In genomic region chr3:151468284-151468917, GRCh38 we compare ENCODE assay signal across 8 cellular contexts. TPM values are rescaled to one million over a fixed set of nuclear protein-coding genes. Genes with fewer than 3 reads are reported as not detected.
DNase-seq lines count a peak whose midpoint lies in the region; ATAC-seq and TF ChIP-seq lines count a peak whose summit lies in the region.

No MANE protein-coding gene starts in this region.

- H3K9me3 ChIP-seq in Karpas-422 (ENCODE audit: low read length) (no peaks in the 10 kb centered on the region), PC-9 (ENCODE audit: insufficient read depth, low read depth) (no peaks in the 10 kb centered on the region)

- ATAC-seq in GM21390 (IDR thresholded peaks at IDR 0.05; ENCODE audit: unreplicated experiment) = peak; percentile 86

- H3K4me3 ChIP-seq in Karpas-422 (ENCODE audit: low read length) (no peak overlapping the region), PC-9 (no peak overlapping the region)

- no peak overlapping the region for H3K27ac ChIP-seq in Karpas-422 (ENCODE audit: low read length)
- H3K27ac ChIP-seq in PC-9 = no peak overlapping the region

- TF ChIP-seq CTCF in PC-9 (conservative IDR thresholded peaks at IDR 0.05) = peak; percentile 96

- H3F3A ChIP-seq in PC-9 (ENCODE audit: insufficient read depth, low read depth) = no peaks in the 10 kb centered on the region

- H3K9ac ChIP-seq in Karpas-422 (ENCODE audit: low read length) = no peak overlapping the region

- H3K4me1 ChIP-seq in Karpas-422 (ENCODE audit: low read length) = no peaks in the 10 kb centered on the region
- no peaks in the 10 kb centered on the region for H3K4me1 ChIP-seq in PC-9 (replicated peaks; ENCODE audit: insufficient read depth)

- POLR2A ChIA-PET in PC-9 (lab: Charles Lee; ENCODE audit: unreplicated experiment) = no interaction called here

- CTCF ChIA-PET in PC-9 (lab: Charles Lee) = interaction anchor here (0.6 kb wide), 2 partner anchors 9 to 369 kb away, joined by 3 to 4 read pairs; no protein-coding TSS in a partner anchor

- intact Hi-C loops in PC-9 (cut with micrococcal nuclease; ENCODE audit: unreplicated experiment) = loop anchor here (1.0 to 10.0 kb wide), 3 partner anchors 174 to 371 kb away; no protein-coding TSS in a partner anchor

- no peaks in the 10 kb centered on the region for H4K20me1 ChIP-seq in Karpas-422 (ENCODE audit: insufficient read depth, low read depth, low read length)
- H4K20me1 ChIP-seq in PC-9 (ENCODE audit: insufficient read depth) = no peaks in the 10 kb centered on the region

- no TSS peak for BruUV-seq in PC-9 (replicated peaks; lab: Mats Ljungman, UMichigan)

- no peaks in the 10 kb centered on the region for H3K36me3 ChIP-seq in Karpas-422 (ENCODE audit: insufficient read depth, low read length)
- H3K36me3 ChIP-seq in PC-9 (ENCODE audit: low read depth) = no peaks in the 10 kb centered on the region

- H3K9me2 ChIP-seq in Karpas-422 (replicated peaks; ENCODE audit: insufficient read depth, low read length) (no peaks in the 10 kb centered on the region), PC-9 (ENCODE audit: insufficient read depth) (no peaks in the 10 kb centered on the region)

- no peaks in the 10 kb centered on the region for H3K27me3 ChIP-seq in Karpas-422 (ENCODE audit: low read length)
- H3K27me3 ChIP-seq in PC-9 (ENCODE audit: insufficient read depth, low read depth) = no peaks in the 10 kb centered on the region

- H3K4me2 ChIP-seq in Karpas-422 (ENCODE audit: low read depth, low read length, poor library complexity, severe bottlenecking) (no peak overlapping the region), PC-9 (no peak overlapping the region)

- H3K79me2 ChIP-seq in Karpas-422 (ENCODE audit: low read length) (no peaks in the 10 kb centered on the region), PC-9 (ENCODE audit: low read depth) (no peaks in the 10 kb centered on the region)

- no peak overlapping the region for H2AFZ ChIP-seq in Karpas-422 (ENCODE audit: low read length)
- peak overlapping the region; percentile 8; the same call in 1 of the 2 replicates for H2AFZ ChIP-seq in PC-9

- DNase-seq in DMS53 (lab: John Stamatoyannopoulos, UW) = peak; percentile 84
- peak; percentile 88 for DNase-seq in Karpas-422
- DNase-seq in PC-9 = peak; percentile 40 to 43
- DNase-seq in astrocyte of the hippocampus (ENCODE audit: low read depth, low spot score) = peak; percentile 72
- peak; percentile 68 for DNase-seq in iPS-NIHi7 (ENCODE audit: extremely low spot score)
- peak; percentile 4 to 11 for DNase-seq in stimulated activated CD4-positive, alpha-beta T cell treated with anti-CD3 and anti-CD28 coated beads, Interleukin-4, amount 100 ng/mL, for 48 hours (ENCODE audit: low read depth in 2 of 2)
- no peak for DNase-seq in occipital lobe (lab: John Stamatoyannopoulos, UW)

RNA-seq across cellular contexts. Expression of gene IGSF10, which starts 7.5 kb away (rescaled TPM):
- total RNA-seq in Karpas-422 (2014; rRNA removed; shearing (Covaris generic); ENCODE audit: low replicate concordance) = 0.07 TPM in 1 of 2 replicates, not detected in the other
- total RNA-seq in PC-9 (2021) (0.25 and 0.55 TPM in 2 replicates), occipital lobe (0.31 TPM)
